ENCODE assay signal across 18 cellular contexts in genomic region chr7:133822816-133823552, GRCh38.
DNase-seq lines count a peak whose midpoint lies in the region; ATAC-seq and TF ChIP-seq lines count a peak whose summit lies in the region.
"Had no signal": no experiment of that assay in that cellular context is flagged by ENCODE, and none has a peak within 500 bp of the region (broad histone marks: within the 10 kb centered on the region; RNA-seq: fewer than 3 reads in every experiment).

No MANE protein-coding gene starts in this region.

- ATAC-seq in CD4-positive, alpha-beta T cell (ENCODE audit: poor library complexity): no peak

- 36 to 49% methylated on average over 6 of the region's 6 CpGs for WGBS in testis, 2 donors

- no peaks in the 10 kb centered on the region for H3K9me3 ChIP-seq in CD4-positive, alpha-beta T cell (ENCODE audit: control insufficient read depth, low read length)
- H3K9me3 ChIP-seq in testis (no peaks in the 10 kb centered on the region), tibial artery (no peaks in the 10 kb centered on the region)
- H3K9me3 ChIP-seq: BE2C, Caco-2 had no signal

- no peaks in the 10 kb centered on the region for H3K27me3 ChIP-seq in CD4-positive, alpha-beta T cell (ENCODE audit: control insufficient read depth, insufficient read depth, low read length)
- H3K27me3 ChIP-seq in testis: no peaks in the 10 kb centered on the region
- H3K27me3 ChIP-seq in tibial artery: no peaks in the 10 kb centered on the region
- H3K27me3 ChIP-seq: BE2C had no signal

- intact Hi-C loops in CD4-positive, alpha-beta T cell (cut with DNase I, micrococcal nuclease): no loop called here
- intact Hi-C loops in testis (cut with DNase I; ENCODE audit: low total_unique reads) (no loop called here), tibial artery (cut with DNase I; ENCODE audit: low total_unique reads) (no loop called here)

- peaks cover 71% of the 10 kb centered on the region for H3K36me3 Mint-ChIP-seq in CD4-positive, alpha-beta T cell (ENCODE audit: low read depth)
- peaks cover 20% of the 10 kb centered on the region for H3K36me3 Mint-ChIP-seq in nephron progenitor cell (ENCODE audit: low read depth)

- TF ChIP-seq CTCF in CD4-positive, alpha-beta T cell (IDR thresholded peaks at IDR 0.05): no peak
- TF ChIP-seq CTCF in testis (IDR thresholded peaks at IDR 0.05) (no peak), tibial artery (IDR thresholded peaks at IDR 0.05) (no peak), nephron progenitor cell (IDR thresholded peaks at IDR 0.05) (no peak)

- no peak for DNase-seq in CD4-positive, alpha-beta T cell
- DNase-seq in inferior parietal cortex (ENCODE audit: extremely low spot score) (peak; percentile 47), pons (ENCODE audit: low spot score) (peak; percentile 4), testis (peak; percentile 42), tibial artery (no peak), nephron progenitor cell (no peak), DMS53 treated with DMSO at 0.1 percent for 48 hours (lab: John Stamatoyannopoulos, UW; ENCODE audit: unreplicated experiment) (no peak)
- DNase-seq: 8988T; BE2C; C1 segment of cervical spinal cord; Caco-2; CD4-positive, CD25-positive, alpha-beta regulatory T cell; DMS153; DMS79 treated with DMSO at 0.1 percent for 48 hours; GF-D8; GOT3; H9; IMR-90 had no signal

- no peaks in the 10 kb centered on the region for H3K9me3 Mint-ChIP-seq in CD4-positive, alpha-beta T cell
- no peaks in the 10 kb centered on the region for H3K9me3 Mint-ChIP-seq in nephron progenitor cell
- H3K9me3 Mint-ChIP-seq: H9 had no signal

- CTCF ChIA-PET in CD4-positive, alpha-beta T cell (lab: Charles Lee): no interaction called here

- POLR2A ChIA-PET in CD4-positive, alpha-beta T cell (lab: Charles Lee): no interaction called here

- peaks cover 9% of the 10 kb centered on the region for H3K4me1 ChIP-seq in testis
- H3K4me1 ChIP-seq in tibial artery: no peaks in the 10 kb centered on the region
- H3K4me1 ChIP-seq: Caco-2 had no signal

- H3K4me3 ChIP-seq in testis (no peak overlapping the region), tibial artery (no peak overlapping the region)

- H3K4me1 Mint-ChIP-seq in CD4-positive, alpha-beta T cell (ENCODE audit: low read depth): peaks cover 11% of the 10 kb centered on the region
- H3K4me1 Mint-ChIP-seq in nephron progenitor cell: peaks cover 11% of the 10 kb centered on the region
- H3K4me1 Mint-ChIP-seq: H9 had no signal

- H3K4me3 Mint-ChIP-seq in CD4-positive, alpha-beta T cell: no peak overlapping the region
- no peak overlapping the region for H3K4me3 Mint-ChIP-seq in nephron progenitor cell
- H3K4me3 Mint-ChIP-seq: CD4-positive, CD25-positive, alpha-beta regulatory T cell; H9 had no signal

- H3K27ac ChIP-seq in CD4-positive, alpha-beta T cell (ENCODE audit: low read depth, low read length): no peak overlapping the region
- H3K27ac ChIP-seq in testis: peak overlapping the region in 1 of 2 donors; percentile 53
- H3K27ac ChIP-seq in tibial artery: no peak overlapping the region

- no peaks in the 10 kb centered on the region for H3K36me3 ChIP-seq in testis (ENCODE audit: low read depth, missing control alignments)
- H3K36me3 ChIP-seq in tibial artery: peaks cover 3 to 15% (median 9%) of the 10 kb centered on the region in 3 donors
- H3K36me3 ChIP-seq: BE2C had no signal

- H3K27ac Mint-ChIP-seq in CD4-positive, alpha-beta T cell: peak overlapping the region; percentile 40
- no peak overlapping the region for H3K27ac Mint-ChIP-seq in nephron progenitor cell
- H3K27ac Mint-ChIP-seq: CD4-positive, CD25-positive, alpha-beta regulatory T cell; H9 had no signal

- no peak for TF ChIP-seq POLR2A in testis (IDR thresholded peaks at IDR 0.05)

- H3K27me3 Mint-ChIP-seq in CD4-positive, alpha-beta T cell: no peaks in the 10 kb centered on the region
- no peaks in the 10 kb centered on the region for H3K27me3 Mint-ChIP-seq in nephron progenitor cell (ENCODE audit: low read depth, poor library complexity)
- H3K27me3 Mint-ChIP-seq: CD4-positive, CD25-positive, alpha-beta regulatory T cell had no signal

Comparison
In these comparisons a context has a peak if more than half of its experiments do, and no peak if none do; other contexts are left out.
1. DNase-seq: peak in inferior parietal cortex (single experiment), pons (single experiment) and testis (single experiment); none in CD4-positive, alpha-beta T cell (0 of 10), tibial artery (0 of 2), nephron progenitor cell (single experiment) and DMS53 treated with DMSO at 0.1 percent for 48 hours (single experiment).